ENCODE assay signal across 19 cellular contexts in the genomic region with DNA sequence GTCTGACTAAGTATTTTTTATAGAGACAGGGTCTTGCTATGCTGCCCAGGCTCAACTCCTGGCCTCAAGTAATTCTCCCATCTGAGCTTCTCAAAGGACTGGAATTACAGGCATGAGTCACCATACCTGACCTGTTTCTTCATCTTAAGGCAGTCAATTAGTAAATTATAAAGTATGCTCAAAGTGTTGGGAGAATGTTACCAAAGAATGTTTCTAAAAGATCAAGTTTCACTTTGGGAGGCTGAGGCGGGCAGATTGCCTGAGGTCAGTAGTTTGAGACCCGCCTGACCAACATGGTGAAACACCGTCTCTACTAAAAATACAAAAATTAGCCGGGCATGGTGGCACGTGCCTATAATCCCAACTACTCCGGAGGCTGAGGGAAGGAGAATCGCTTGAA.
DNase-seq lines count a peak whose midpoint lies in the region; ATAC-seq, FAIRE-seq and TF ChIP-seq lines count a peak whose summit lies in the region.
"Had no signal": no experiment of that assay in that cellular context is flagged by ENCODE, and none has a peak within 500 bp of the region (broad histone marks: within the 10 kb centered on the region; RNA-seq: fewer than 3 reads in every experiment).

No MANE protein-coding gene starts in this region.

- FAIRE-seq in bronchial epithelial cell (lab: Jason Lieb, UNC), result no peak
- FAIRE-seq: A204.1, D721Med, G401.6, GM12892, GM18507, H54 had no signal

- DNase-seq in T-helper 17 cell (no peak), bronchial epithelial cell (ENCODE audit: low read depth) (peak; percentile 33), kidney tubule cell (ENCODE audit: low spot score) (peak; percentile 23), heart left ventricle (no peak), posterior cingulate gyrus (no peak)
- DNase-seq: AML-193; Caco-2; CD4-positive, alpha-beta T cell; HCEC 1CT had no signal

- TF ChIP-seq POLR2A in heart left ventricle (IDR thresholded peaks at IDR 0.05), result no peak

- H3K27ac ChIP-seq in heart left ventricle, result no peak overlapping the region
- H3K27ac ChIP-seq: C4-2B, HL-60 had no signal

- peaks cover 7% of the 10 kb centered on the region for H3K36me3 Mint-ChIP-seq in T-helper 17 cell (ENCODE audit: low read depth)

- no peaks in the 10 kb centered on the region for H3K9me3 ChIP-seq in T-helper 17 cell (ENCODE audit: control insufficient read depth, low read length, poor library complexity, severe bottlenecking)
- peaks cover 0 to 22% (median 8%) of the 10 kb centered on the region in 12 donors for H3K9me3 ChIP-seq in heart left ventricle

- H3K4me3 ChIP-seq in bronchial epithelial cell (ENCODE audit: low read depth, low read length) (no peak overlapping the region), heart left ventricle (no peak overlapping the region)
- H3K4me3 ChIP-seq: GM23338 had no signal

- 84 to 97% (median 89%) methylated on average over 7 of the region's 7 CpGs for WGBS in heart left ventricle, 4 donors

- intact Hi-C loops in heart left ventricle (cut with DNase I) (no loop called here), posterior cingulate gyrus (cut with DNase I) (no loop called here)

- ATAC-seq in T-helper 17 cell (no peak), heart left ventricle (no peak), GM19452 (IDR thresholded peaks at IDR 0.05; ENCODE audit: unreplicated experiment) (no peak)
- ATAC-seq: GM23338 had no signal

- no peaks in the 10 kb centered on the region for H3K27me3 Mint-ChIP-seq in T-helper 17 cell
- H3K27me3 Mint-ChIP-seq: CD4-positive, alpha-beta T cell had no signal

- no peaks in the 10 kb centered on the region for H3K4me1 ChIP-seq in heart left ventricle
- H3K4me1 ChIP-seq: Caco-2 had no signal

- TF ChIP-seq CTCF in bronchial epithelial cell (IDR thresholded peaks at IDR 0.05; ENCODE audit: insufficient read depth, low read length, severe bottlenecking) (no peak), heart left ventricle (IDR thresholded peaks at IDR 0.05) (no peak)

- H3K27ac Mint-ChIP-seq in T-helper 17 cell, result peak overlapping the region; percentile 37
- H3K27ac Mint-ChIP-seq: CD4-positive, alpha-beta T cell; GM23338 had no signal

- H3K4me3 Mint-ChIP-seq in T-helper 17 cell, result no peak overlapping the region
- H3K4me3 Mint-ChIP-seq: CD4-positive, alpha-beta T cell; GM23338 had no signal

- peaks cover 2% of the 10 kb centered on the region for H3K4me1 Mint-ChIP-seq in T-helper 17 cell
- H3K4me1 Mint-ChIP-seq: GM23338 had no signal

- H3K36me3 ChIP-seq in bronchial epithelial cell (ENCODE audit: control insufficient read depth, insufficient read depth, low read length) (peaks cover 2% of the 10 kb centered on the region), heart left ventricle (peaks cover 0 to 13% (median 3%) of the 10 kb centered on the region in 9 donors)

- H3K27me3 ChIP-seq in bronchial epithelial cell (ENCODE audit: control insufficient read depth, insufficient read depth, low read length) (no peaks in the 10 kb centered on the region), heart left ventricle (no peaks in the 10 kb centered on the region)

Comparison
In these comparisons a context has a peak if more than half of its experiments do, and no peak if none do; other contexts are left out.
1. DNase-seq: peak in bronchial epithelial cell (single experiment) and kidney tubule cell (single experiment); none in T-helper 17 cell (0 of 3), heart left ventricle (0 of 5) and posterior cingulate gyrus (0 of 10).